Comparison of ENCODE assay signal across 8 cellular contexts in genomic region chr3:155871746-155872158, GRCh38. TPM values are rescaled to one million over a fixed set of nuclear protein-coding genes. Genes with fewer than 3 reads are reported as not detected.
A peak's percentile ranks its signal among the peaks of the same experiment; 100 is the strongest.
DNase-seq lines count a peak whose midpoint lies in the region; ATAC-seq and TF ChIP-seq lines count a peak whose summit lies in the region.

No MANE protein-coding gene starts in this region.

- TF ChIP-seq CTCF in foreskin fibroblast (IDR thresholded peaks at IDR 0.05; ENCODE audit: low read depth, low read length) (no peak), gastrocnemius medialis (IDR thresholded peaks at IDR 0.05 in 4 of 5, conservative IDR thresholded peaks at IDR 0.05 in 1 of 5) (no peak)

- in situ Hi-C loops in HAP-1 (cut with MboI; ENCODE audit: low sequenced_read_pairs), result loop anchor here (25.0 kb wide), 1 partner anchor 509 kb away; no protein-coding TSS in a partner anchor
- in situ Hi-C loops in gastrocnemius medialis (cut with MboI; ENCODE audit: low sequenced_read_pairs in 4 of 4), result loop anchor here in 2 of 4 donors (25.0 kb wide), 1 partner anchor 1291 kb away; the partner anchor contains the start of gene CCNL1 (in 2 of the 2)

- H3K27ac ChIP-seq in SJSA1 (peak overlapping the region; percentile 81), gastrocnemius medialis (peak overlapping the region; percentile 86 to 97 (median 93))

- H3K27me3 ChIP-seq in HAP-1 (ENCODE audit: low read depth), result no peaks in the 10 kb centered on the region
- no peaks in the 10 kb centered on the region for H3K27me3 ChIP-seq in SJSA1 (replicated peaks)
- no peaks in the 10 kb centered on the region for H3K27me3 ChIP-seq in gastrocnemius medialis

- H3K4me3 ChIP-seq in HAP-1 (peak overlapping the region; percentile 97), SJSA1 (peak overlapping the region; percentile 95), foreskin fibroblast (ENCODE audit: low read depth in 1 of 2, low read length in 2 of 2) (peak overlapping the region; percentile 76 to 79), gastrocnemius medialis (peak overlapping the region; percentile 84 to 99 (median 92))

- H3K9me3 ChIP-seq in HAP-1, result no peaks in the 10 kb centered on the region
- no peaks in the 10 kb centered on the region for H3K9me3 ChIP-seq in SJSA1 (replicated peaks)
- no peaks in the 10 kb centered on the region for H3K9me3 ChIP-seq in gastrocnemius medialis

- H3K4me1 ChIP-seq in HAP-1 (peaks cover 18% of the 10 kb centered on the region), SJSA1 (replicated peaks) (peaks cover 8% of the 10 kb centered on the region), gastrocnemius medialis (peaks cover 26 to 28% of the 10 kb centered on the region in 2 donors)

- no peak for DNase-seq in HAP-1 (ENCODE audit: low spot score in 2 of 2)
- DNase-seq in SJSA1 (ENCODE audit: low read depth in 1 of 2, low spot score in 2 of 2), result no peak
- DNase-seq in foreskin fibroblast, result no peak
- no peak for DNase-seq in gastrocnemius medialis
- DNase-seq in cortex of kidney (lab: John Stamatoyannopoulos, UW), result no peak
- DNase-seq in NCI-H226, result no peak
- no peak for DNase-seq in activated CD8-positive, alpha-beta memory T cell treated with anti-CD3 and anti-CD28 coated beads, Interleukin-2, amount 50 U/mL, for 48 hours

- peaks cover 7% of the 10 kb centered on the region; the same call in 1 of the 2 replicates for H3K36me3 ChIP-seq in HAP-1 (replicated peaks)
- peaks cover 17% of the 10 kb centered on the region for H3K36me3 ChIP-seq in SJSA1
- no peaks in the 10 kb centered on the region for H3K36me3 ChIP-seq in gastrocnemius medialis

- TF ChIP-seq POLR2A in GM18505 (IDR thresholded peaks at IDR 0.05; ENCODE audit: borderline replicate concordance, extremely low read depth, insufficient read depth, insufficient read length), result no peak
- no peak for TF ChIP-seq POLR2A in gastrocnemius medialis (IDR thresholded peaks at IDR 0.05)

- ATAC-seq in GM18505 (IDR thresholded peaks at IDR 0.05; ENCODE audit: unreplicated experiment), result peak; percentile 0
- no peak for ATAC-seq in gastrocnemius medialis

- intact Hi-C loops in gastrocnemius medialis (cut with DNase I; ENCODE audit: low total_unique reads), result no loop called here

RNA-seq across cellular contexts. Expression of gene GMPS, which starts 1.3 kb away (rescaled TPM):
- 79.4 and 80.2 TPM in 2 replicates for total RNA-seq in SJSA1 (2014; rRNA removed; shearing (Covaris generic))
- 10 to 100 TPM; 26.7 to 34.7 (median 32.5) TPM for total RNA-seq in gastrocnemius medialis

RNA-seq across cellular contexts. Expression of gene SLC33A1, which starts 17.5 kb away (rescaled TPM):
- total RNA-seq in SJSA1 (2014; rRNA removed; shearing (Covaris generic)), result 24.9 and 27.7 TPM in 2 replicates
- 1 to 10 TPM; 7.0 to 9.3 (median 8.2) TPM for total RNA-seq in gastrocnemius medialis
